In genomic region chr17:55053855-55054254, GRCh38 we compare ENCODE assay signal across 9 cellular contexts.
DNase-seq lines count a peak whose midpoint lies in the region; ATAC-seq and TF ChIP-seq lines count a peak whose summit lies in the region.
"Had no signal": no experiment of that assay in that cellular context is flagged by ENCODE, and none has a peak within 500 bp of the region (broad histone marks: within the 10 kb centered on the region; RNA-seq: fewer than 3 reads in every experiment).

No MANE protein-coding gene starts in this region.

- no peaks in the 10 kb centered on the region for H3K79me2 ChIP-seq in OCI-LY1 (ENCODE audit: insufficient read depth, low read length)

- H3K27ac ChIP-seq in OCI-LY1 (ENCODE audit: low read depth, low read length, poor library complexity, severe bottlenecking), result no peak overlapping the region
- H3K27ac ChIP-seq in endodermal cell (ENCODE audit: low read depth, low read length), result no peak overlapping the region
- H3K27ac ChIP-seq: WERI-Rb-1 had no signal

- no peak overlapping the region for H3K4me3 Mint-ChIP-seq in endodermal cell
- no peak overlapping the region for H3K4me3 Mint-ChIP-seq in progenitor cell of endocrine pancreas (ENCODE audit: low read depth)

- no peaks in the 10 kb centered on the region for H3K9me2 ChIP-seq in OCI-LY1 (ENCODE audit: low read depth, low read length)

- H3K9ac ChIP-seq in OCI-LY1 (ENCODE audit: low read length) (no peak overlapping the region), endodermal cell (ENCODE audit: extremely low read depth, low read length, poor library complexity, severe bottlenecking) (no peak overlapping the region)

- no peaks in the 10 kb centered on the region for H3F3A ChIP-seq in OCI-LY1 (ENCODE audit: insufficient read depth, low read length)

- H3K27me3 ChIP-seq in GM06990 (replicated peaks; ENCODE audit: control insufficient read depth, insufficient read depth, low read length) (no peaks in the 10 kb centered on the region), OCI-LY1 (ENCODE audit: insufficient read depth, low read length) (no peaks in the 10 kb centered on the region), endodermal cell (ENCODE audit: control insufficient read depth, insufficient read depth, low read length, poor library complexity, severe bottlenecking) (peaks cover 42% of the 10 kb centered on the region)

- no peak overlapping the region for H2AFZ ChIP-seq in OCI-LY1 (ENCODE audit: low read length)

- H3K27me3 Mint-ChIP-seq in endodermal cell (ENCODE audit: insufficient read depth) (peaks cover 16% of the 10 kb centered on the region), progenitor cell of endocrine pancreas (no peaks in the 10 kb centered on the region)

- no peaks in the 10 kb centered on the region for H3K4me1 ChIP-seq in OCI-LY1 (ENCODE audit: insufficient read depth, low read length, severe bottlenecking)
- H3K4me1 ChIP-seq in endodermal cell (ENCODE audit: control insufficient read depth, insufficient read depth, low read length), result no peaks in the 10 kb centered on the region

- H3K36me3 ChIP-seq in GM06990 (ENCODE audit: control insufficient read depth, insufficient read depth, low read length), result no peaks in the 10 kb centered on the region
- no peaks in the 10 kb centered on the region for H3K36me3 ChIP-seq in OCI-LY1 (ENCODE audit: insufficient read depth, low read length)
- no peaks in the 10 kb centered on the region for H3K36me3 ChIP-seq in endodermal cell (ENCODE audit: control insufficient read depth, insufficient read depth, low read length)
- H3K36me3 ChIP-seq: WERI-Rb-1 had no signal

- H3K4me2 ChIP-seq in OCI-LY1 (ENCODE audit: low read length), result no peak overlapping the region

- H3K9me3 Mint-ChIP-seq in endodermal cell (peaks cover 2% of the 10 kb centered on the region), progenitor cell of endocrine pancreas (ENCODE audit: low read depth) (no peaks in the 10 kb centered on the region)

- DNase-seq in GM06990 (ENCODE audit: extremely low read depth, insufficient read length) (no peak), endodermal cell (no peak), progenitor cell of endocrine pancreas (ENCODE audit: low spot score, unreplicated experiment) (no peak), NCI-H510A (lab: John Stamatoyannopoulos, UW) (no peak)
- DNase-seq: mucosa of descending colon, WERI-Rb-1 had no signal

- no peak overlapping the region for H3K27ac Mint-ChIP-seq in endodermal cell
- no peak overlapping the region for H3K27ac Mint-ChIP-seq in progenitor cell of endocrine pancreas

- TF ChIP-seq CTCF in GM06990 (IDR thresholded peaks at IDR 0.05; ENCODE audit: insufficient read depth, low read length, poor library complexity, severe bottlenecking), result peak; percentile 16
- peak; percentile 39; the same call in 1 of the 2 replicates for TF ChIP-seq CTCF in OCI-LY1 (IDR thresholded peaks at IDR 0.05; ENCODE audit: low read length)
- peak; percentile 67 for TF ChIP-seq CTCF in endodermal cell (conservative IDR thresholded peaks at IDR 0.05)
- TF ChIP-seq CTCF in progenitor cell of endocrine pancreas (IDR thresholded peaks at IDR 0.05; ENCODE audit: unreplicated experiment), result peak; percentile 34

- H4K20me1 ChIP-seq in OCI-LY1 (ENCODE audit: insufficient read depth, low read length), result no peaks in the 10 kb centered on the region

- H3K4me1 Mint-ChIP-seq in endodermal cell, result peaks cover 14% of the 10 kb centered on the region
- H3K4me1 Mint-ChIP-seq in progenitor cell of endocrine pancreas (ENCODE audit: low read depth), result no peaks in the 10 kb centered on the region

- WGBS in endodermal cell (ENCODE audit: insufficient coverage in 1 of 2, insufficient read length in 1 of 2), 2 experiments, result 88% methylated on average over 1 of the region's 1 CpG; no CpG with 5 or more reads in 1 of the 2 experiments

- H3K9me3 ChIP-seq in OCI-LY1 (ENCODE audit: low read length) (no peaks in the 10 kb centered on the region), endodermal cell (ENCODE audit: control insufficient read depth, low read length) (peaks cover 7% of the 10 kb centered on the region)
- H3K9me3 ChIP-seq: mucosa of descending colon had no signal

- H3K4me3 ChIP-seq in GM06990 (replicated peaks; ENCODE audit: low read depth, low read length) (no peak overlapping the region), OCI-LY1 (ENCODE audit: low read depth, low read length, poor library complexity, severe bottlenecking) (no peak overlapping the region), endodermal cell (ENCODE audit: low read length) (no peak overlapping the region)
- H3K4me3 ChIP-seq: mucosa of descending colon had no signal

- ATAC-seq in GM21786 (IDR thresholded peaks at IDR 0.05; ENCODE audit: unreplicated experiment) (no peak), GM21737 (IDR thresholded peaks at IDR 0.05; ENCODE audit: unreplicated experiment) (no peak)
- ATAC-seq: mucosa of descending colon had no signal

- H3K36me3 Mint-ChIP-seq in endodermal cell (ENCODE audit: low read depth) (peaks cover 4% of the 10 kb centered on the region), progenitor cell of endocrine pancreas (ENCODE audit: insufficient read depth) (peaks cover 12% of the 10 kb centered on the region)

Comparison
In these comparisons a context has a peak if more than half of its experiments do, and no peak if none do; other contexts are left out.
1. CTCF ChIP-seq: peak in every context shown above with its lines; median percentile 67 in endodermal cell; 39 in OCI-LY1; 34 in progenitor cell of endocrine pancreas; 16 in GM06990.